ENCODE assay signal across 20 cellular contexts in genomic region chr3:110791971-110792370, GRCh38.
"Had no signal": no experiment of that assay in that cellular context is flagged by ENCODE, and none has a peak within 500 bp of the region (broad histone marks: within the 10 kb centered on the region; RNA-seq: fewer than 3 reads in every experiment).

No MANE protein-coding gene starts in this region.

- H3K4me2 ChIP-seq: hepatocyte had no signal

- H3K9me3 ChIP-seq: colonic mucosa, neutrophil, suprapubic skin, thyroid gland, uterus had no signal

- H3K27me3 ChIP-seq: colonic mucosa, hepatocyte, neutrophil, suprapubic skin, thyroid gland, uterus had no signal

- H2AFZ ChIP-seq: hepatocyte had no signal

- H3K27ac ChIP-seq: colonic mucosa, hepatocyte, neutrophil, suprapubic skin, thyroid gland, uterus had no signal

- H3K4me1 ChIP-seq: colonic mucosa, suprapubic skin, thyroid gland, uterus had no signal

- H3K36me3 ChIP-seq: colonic mucosa, neutrophil, suprapubic skin, thyroid gland, uterus had no signal

- H3K4me3 ChIP-seq: colonic mucosa, hepatocyte, suprapubic skin, thyroid gland, uterus had no signal

- DNase-seq: colonic mucosa; dermis blood vessel endothelial cell; erythroblast; foreskin melanocyte; head of caudate nucleus; kidney glomerular epithelial cell; mammary epithelial cell; naive thymus-derived CD4-positive, alpha-beta T cell; nephron progenitor cell; right cardiac atrium; stimulated activated CD4-positive, alpha-beta T cell treated with anti-CD3 and anti-CD28 coated beads, Interleukin-4, amount 100 ng/mL, for 1 hour; stimulated activated CD8-positive, alpha-beta memory T cell treated with anti-CD3 and anti-CD28 coated beads, Interleukin-4, amount 100 ng/mL, for 48 hours; stimulated activated naive CD8-positive, alpha-beta T cell treated with anti-CD3 and anti-CD28 coated beads, Interleukin-15, Interleukin-2, amounts not matched to agents 100 U/mL and 50 U/mL, for 24 hours; thyroid gland; uterus had no signal

- H3K79me2 ChIP-seq: hepatocyte had no signal

- ATAC-seq: left lobe of liver; naive thymus-derived CD4-positive, alpha-beta T cell; right cardiac atrium; stimulated activated effector memory CD8-positive, alpha-beta T cell treated with anti-CD3 and anti-CD28 coated beads, Interleukin-12 subunit alpha, Interleukin-12 subunit beta, amount 100 ng/mL, for 72 hours; stimulated activated naive CD8-positive, alpha-beta T cell treated with anti-CD3 and anti-CD28 coated beads, Interleukin-15, Interleukin-2, amounts not matched to agents 100 U/mL and 50 U/mL, for 24 hours had no signal
